In genomic region chr1:153750026-153750995, GRCh38 we compare ENCODE assay signal across 10 cellular contexts.
A peak's percentile ranks its signal among the peaks of the same experiment; 100 is the strongest.
DNase-seq lines count a peak whose midpoint lies in the region; TF ChIP-seq lines count a peak whose summit lies in the region.
"Had no signal": no experiment of that assay in that cellular context is flagged by ENCODE, and none has a peak within 500 bp of the region (broad histone marks: within the 10 kb centered on the region; RNA-seq: fewer than 3 reads in every experiment).

No MANE protein-coding gene starts in this region.

- H3K4me3 ChIP-seq in HEK293 (ENCODE audit: low read depth, low read length), result no peak overlapping the region
- no peak overlapping the region for H3K4me3 ChIP-seq in cardiac fibroblast (replicated peaks in 1 of 2; ENCODE audit: low read depth in 2 of 2, low read length in 2 of 2)
- no peak overlapping the region for H3K4me3 ChIP-seq in subcutaneous abdominal adipose tissue (ENCODE audit: low read depth in 1 of 5, low read length in 5 of 5)

- POLR2A ChIA-PET in HEK293 (lab: Yijun Ruan, JAX), result no interaction called here

- no peak overlapping the region for H3K27ac ChIP-seq in HEK293 (ENCODE audit: extremely low read depth, low read depth, low read length)
- H3K27ac ChIP-seq in subcutaneous abdominal adipose tissue (ENCODE audit: low read depth, low read length), result peak overlapping the region; percentile 38

- CTCF ChIA-PET in HEK293 (lab: Yijun Ruan, JAX), result interaction anchor here (0.6 to 5.8 kb wide), 12 partner anchors 18 to 424 kb away, joined by 3 to 55 read pairs (median 3); partner anchors contain the start of genes NPR1 and S100A9

- no peaks in the 10 kb centered on the region for H3K27me3 ChIP-seq in subcutaneous abdominal adipose tissue (ENCODE audit: control insufficient read depth in 5 of 5, insufficient read depth in 4 of 5, low read length in 5 of 5)

- no peaks in the 10 kb centered on the region for H3K4me1 ChIP-seq in HEK293 (ENCODE audit: control insufficient read depth, insufficient read depth, low read length)
- H3K4me1 ChIP-seq in subcutaneous abdominal adipose tissue (ENCODE audit: control insufficient read depth in 5 of 5, insufficient read depth in 5 of 5, low read length in 5 of 5), result peaks cover 9 to 42% (median 28%) of the 10 kb centered on the region in 5 donors
- H3K4me1 ChIP-seq: Caco-2 had no signal

- DNase-seq in cardiac fibroblast (ENCODE audit: low read depth in 2 of 2) (peak in 1 of 2 donors; percentile 64), kidney glomerular epithelial cell (lab: John Stamatoyannopoulos, UW) (peak; percentile 34), RPMI8226 (no peak), cerebellar nuclear complex (lab: John Stamatoyannopoulos, UW) (no peak), nucleus accumbens (lab: John Stamatoyannopoulos, UW) (no peak)
- DNase-seq in stimulated activated CD4-positive, alpha-beta T cell treated with anti-CD3 and anti-CD28 coated beads, Interleukin-4, amount 100 ng/mL, for 24 hours, result no peak
- DNase-seq: NCI-H1417 treated with DMSO at 0.1 percent for 48 hours had no signal

- no peaks in the 10 kb centered on the region for H3K9me3 ChIP-seq in HEK293 (ENCODE audit: control insufficient read depth, insufficient read depth, low read depth, low read length)
- no peaks in the 10 kb centered on the region for H3K9me3 ChIP-seq in subcutaneous abdominal adipose tissue (ENCODE audit: control insufficient read depth in 5 of 5, low read length in 5 of 5)
- H3K9me3 ChIP-seq: Caco-2 had no signal

- peak overlapping the region in 2 of 5 donors; percentile 4 to 20 for H3K9ac ChIP-seq in subcutaneous abdominal adipose tissue (ENCODE audit: low read length in 5 of 5)

- H3K36me3 ChIP-seq in HEK293 (ENCODE audit: control insufficient read depth in 2 of 2, insufficient read depth in 1 of 2, low read length in 2 of 2) (peaks cover 57 to 99% of the 10 kb centered on the region in 2 experiments), subcutaneous abdominal adipose tissue (ENCODE audit: control insufficient read depth in 5 of 5, insufficient read depth in 5 of 5, low read length in 5 of 5) (peaks cover 34 to 82% (median 60%) of the 10 kb centered on the region in 5 donors)

- TF ChIP-seq CTCF in HEK293 (tag by site-specific recombination; IDR thresholded peaks at IDR 0.05), result no peak
- TF ChIP-seq CTCF in cardiac fibroblast (IDR thresholded peaks at IDR 0.05; ENCODE audit: low read depth, low read length), result peak; percentile 8

TF ChIP-seq in HEK293, 187 proteins besides CTCF, POLR2A, EP300 and RAD21:
- TF ChIP-seq ZNF132 (tag by site-specific recombination; IDR thresholded peaks at IDR 0.05; ENCODE audit: borderline replicate concordance), result no peak
- TF ChIP-seq, protein P1, sequence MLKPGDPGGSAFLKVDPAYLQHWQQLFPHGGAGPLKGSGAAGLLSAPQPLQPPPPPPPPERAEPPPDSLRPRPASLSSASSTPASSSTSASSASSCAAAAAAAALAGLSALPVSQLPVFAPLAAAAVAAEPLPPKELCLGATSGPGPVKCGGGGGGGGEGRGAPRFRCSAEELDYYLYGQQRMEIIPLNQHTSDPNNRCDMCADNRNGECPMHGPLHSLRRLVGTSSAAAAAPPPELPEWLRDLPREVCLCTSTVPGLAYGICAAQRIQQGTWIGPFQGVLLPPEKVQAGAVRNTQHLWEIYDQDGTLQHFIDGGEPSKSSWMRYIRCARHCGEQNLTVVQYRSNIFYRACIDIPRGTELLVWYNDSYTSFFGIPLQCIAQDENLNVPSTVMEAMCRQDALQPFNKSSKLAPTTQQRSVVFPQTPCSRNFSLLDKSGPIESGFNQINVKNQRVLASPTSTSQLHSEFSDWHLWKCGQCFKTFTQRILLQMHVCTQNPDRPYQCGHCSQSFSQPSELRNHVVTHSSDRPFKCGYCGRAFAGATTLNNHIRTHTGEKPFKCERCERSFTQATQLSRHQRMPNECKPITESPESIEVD (tag by site-specific recombination; IDR thresholded peaks at IDR 0.05), result peak; percentile 36; the same call in 1 of the 2 replicates
- no peak for TF ChIP-seq FEZF1 (tag by site-specific recombination; IDR thresholded peaks at IDR 0.05)
TF ChIP-seq in HEK293: peak in this region for 1.
